1 cellular context compared by ENCODE assay signal in the genomic region with DNA sequence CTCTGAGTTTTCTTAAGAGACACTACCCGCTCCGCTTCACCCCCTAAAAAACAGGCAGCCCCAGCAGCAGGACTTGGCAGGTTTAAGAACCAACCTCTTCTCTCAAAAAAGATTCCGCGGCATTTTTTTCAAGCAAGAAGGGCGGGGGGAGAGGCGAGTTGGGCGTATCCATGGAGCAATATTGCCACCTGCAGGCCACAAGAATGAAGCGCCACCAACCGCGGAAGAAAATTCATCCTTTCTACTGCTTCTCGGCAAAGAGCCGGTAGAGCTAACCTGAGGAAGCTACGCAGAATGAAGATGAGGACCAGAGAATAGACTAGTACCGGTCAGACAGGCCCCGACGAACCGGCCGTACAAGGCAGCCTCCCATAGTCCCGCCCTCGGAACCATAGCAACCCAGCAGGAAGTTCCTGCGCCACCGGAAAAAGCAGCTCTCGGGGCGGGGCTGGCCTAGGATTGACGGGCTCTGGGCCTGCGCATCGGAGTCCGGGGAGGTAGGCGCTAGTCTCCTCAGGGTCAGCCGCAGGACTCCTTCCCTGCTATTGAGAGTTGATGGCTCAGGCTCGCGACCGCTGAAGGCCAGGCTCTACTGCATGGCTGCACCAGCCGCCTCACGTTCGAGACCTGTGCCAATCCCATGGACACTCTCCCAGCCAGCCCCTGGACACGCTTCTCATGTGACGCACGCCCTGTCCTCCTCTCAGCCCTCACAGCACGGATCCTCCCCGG.
TF ChIP-seq lines count a peak whose summit lies in the region.

No MANE protein-coding gene starts in this region.

TF ChIP-seq in H1, 55 proteins besides CTCF, POLR2A, EP300 and RAD21 (continued from another document):
- TF ChIP-seq POLR2AphosphoS5 (IDR thresholded peaks at IDR 0.05; ENCODE audit: low read depth, low read length) (peak; percentile 25; the same call in 1 of the 2 replicates), TAF7 (optimal IDR thresholded peaks at IDR 0.05; ENCODE audit: borderline replicate concordance, low read depth, low read length) (peak; percentile 74)
